Comparison of ENCODE assay signal across 1 cellular context in genomic region chr16:75266738-75267630, GRCh38.
TF ChIP-seq lines count a peak whose summit lies in the region.

No MANE protein-coding gene starts in this region.

TF ChIP-seq in HepG2, 621 proteins besides CTCF, POLR2A, EP300 and RAD21:
- TF ChIP-seq ZNF713 (CRISPR knock-in tag; IDR thresholded peaks at IDR 0.05) = no peak
- TF ChIP-seq ZNF577 (CRISPR knock-in tag; IDR thresholded peaks at IDR 0.05; ENCODE audit: borderline replicate concordance, low read depth) = no peak
- TF ChIP-seq ZNF383 (CRISPR knock-in tag; IDR thresholded peaks at IDR 0.05; ENCODE audit: borderline replicate concordance) = 0 out of 2 replicates have a peak, but pooled peaks have one; percentile 7
- TF ChIP-seq ZNF512 (CRISPR knock-in tag; IDR thresholded peaks at IDR 0.05) = no peak
- no peak for TF ChIP-seq MEIS2 (CRISPR knock-in tag; IDR thresholded peaks at IDR 0.05)
- TF ChIP-seq SNAPC5 (CRISPR knock-in tag; IDR thresholded peaks at IDR 0.05; ENCODE audit: borderline replicate concordance) = no peak
- no peak for TF ChIP-seq ZNF530 (CRISPR knock-in tag; IDR thresholded peaks at IDR 0.05; ENCODE audit: low read depth)
- no peak for TF ChIP-seq CCDC6 (CRISPR knock-in tag; IDR thresholded peaks at IDR 0.05)
- no peak for TF ChIP-seq KLF15 (CRISPR knock-in tag; IDR thresholded peaks at IDR 0.05; ENCODE audit: borderline replicate concordance)
- no peak for TF ChIP-seq ZC3H4 (CRISPR knock-in tag; IDR thresholded peaks at IDR 0.05; ENCODE audit: borderline replicate concordance)
- TF ChIP-seq YEATS2 (CRISPR knock-in tag; IDR thresholded peaks at IDR 0.05; ENCODE audit: borderline replicate concordance) = no peak
- no peak for TF ChIP-seq ZSCAN30 (CRISPR knock-in tag; IDR thresholded peaks at IDR 0.05)
- TF ChIP-seq KMT2B (CRISPR knock-in tag; IDR thresholded peaks at IDR 0.05) = no peak
- 0 out of 2 replicates have a peak, but pooled peaks have one; percentile 48 for TF ChIP-seq ZNF724P (CRISPR knock-in tag; IDR thresholded peaks at IDR 0.05; ENCODE audit: borderline replicate concordance)
- no peak for TF ChIP-seq ZSCAN21 (CRISPR knock-in tag; IDR thresholded peaks at IDR 0.05; ENCODE audit: borderline replicate concordance)
- TF ChIP-seq HNRNPL (IDR thresholded peaks at IDR 0.05; ENCODE audit: low read depth, low read length) = peak; percentile 89
- TF ChIP-seq ZNF572 (CRISPR knock-in tag; IDR thresholded peaks at IDR 0.05) = 0 out of 2 replicates have a peak, but pooled peaks have one; percentile 59
- no peak for TF ChIP-seq HES4 (CRISPR knock-in tag; IDR thresholded peaks at IDR 0.05; ENCODE audit: borderline replicate concordance)
- TF ChIP-seq PPARG (CRISPR knock-in tag; conservative IDR thresholded peaks at IDR 0.05) = no peak
- TF ChIP-seq ATF7 (IDR thresholded peaks at IDR 0.05) = no peak
- TF ChIP-seq ATF7 (CRISPR knock-in tag; IDR thresholded peaks at IDR 0.05) = 0 out of 2 replicates have a peak, but pooled peaks have one; percentile 1
- no peak for TF ChIP-seq SUZ12 (IDR thresholded peaks at IDR 0.05; ENCODE audit: low read depth, low read length)
- no peak for TF ChIP-seq CREBL2 (CRISPR knock-in tag; IDR thresholded peaks at IDR 0.05; ENCODE audit: borderline replicate concordance)
- TF ChIP-seq ARNT (IDR thresholded peaks at IDR 0.05) = no peak
- no peak for TF ChIP-seq ZKSCAN5 (CRISPR knock-in tag; IDR thresholded peaks at IDR 0.05)
- no peak for TF ChIP-seq CCAR2 (optimal IDR thresholded peaks at IDR 0.05; ENCODE audit: low read depth, low read length)
- no peak for TF ChIP-seq ZNF543 (CRISPR knock-in tag; IDR thresholded peaks at IDR 0.05)
- 0 out of 2 replicates have a peak, but pooled peaks have one; percentile 2 for TF ChIP-seq FOXO4 (CRISPR knock-in tag; conservative IDR thresholded peaks at IDR 0.05)
- peak; percentile 26; the same call in 1 of the 2 replicates for TF ChIP-seq ZNF761 (CRISPR knock-in tag; conservative IDR thresholded peaks at IDR 0.05)
- TF ChIP-seq MTF1 (CRISPR knock-in tag; IDR thresholded peaks at IDR 0.05) = no peak
- TF ChIP-seq SRY (CRISPR knock-in tag; IDR thresholded peaks at IDR 0.05) = no peak; the same call in 1 of the 2 replicates
- no peak for TF ChIP-seq XRCC5 (optimal IDR thresholded peaks at IDR 0.05; ENCODE audit: low read length)
- TF ChIP-seq RBM39 (IDR thresholded peaks at IDR 0.05; ENCODE audit: low read depth, low read length, poor library complexity, severe bottlenecking) = peak; percentile 15
- TF ChIP-seq EEA1 (CRISPR knock-in tag; IDR thresholded peaks at IDR 0.05; ENCODE audit: borderline replicate concordance) = no peak
